ENCODE assay signal across 8 cellular contexts in the genomic region with DNA sequence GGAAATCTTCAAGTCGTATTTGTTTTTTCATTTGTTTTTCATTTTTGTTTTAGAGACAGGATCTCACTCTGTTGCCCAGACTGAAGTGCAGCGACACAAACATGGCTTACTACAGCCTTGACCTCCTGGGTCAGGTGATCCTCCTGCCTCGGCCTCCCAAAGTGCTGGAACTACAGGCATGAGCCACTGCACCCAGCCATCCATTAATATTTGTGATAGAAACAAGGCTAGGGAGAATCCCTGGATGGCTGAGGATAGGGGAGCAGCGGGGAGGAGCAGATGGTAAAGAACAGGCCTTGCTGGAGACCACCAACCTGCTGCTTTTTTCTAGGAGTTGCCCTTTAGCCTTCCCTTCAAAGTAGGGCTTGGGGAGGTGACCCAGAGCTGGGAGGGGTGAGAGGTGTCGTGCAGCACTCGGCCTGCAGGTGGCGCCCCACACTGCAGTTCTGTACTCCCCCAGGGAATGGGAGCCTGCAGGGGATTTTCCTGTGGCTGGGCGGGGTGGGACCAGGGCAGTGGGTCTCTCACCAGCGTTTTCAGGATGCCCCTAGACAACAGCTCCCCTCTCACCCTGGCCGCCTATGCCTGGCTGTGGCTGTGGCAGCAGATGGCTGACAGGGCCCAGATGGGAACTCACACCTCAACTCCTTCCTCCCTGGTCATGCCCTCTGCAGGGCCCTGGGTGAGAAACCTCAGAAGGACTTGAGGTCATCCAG. TPM values are rescaled to one million over a fixed set of nuclear protein-coding genes. Genes with fewer than 3 reads are reported as not detected.
A peak's percentile ranks its signal among the peaks of the same experiment; 100 is the strongest.
DNase-seq lines count a peak whose midpoint lies in the region; ATAC-seq, FAIRE-seq and TF ChIP-seq lines count a peak whose summit lies in the region.

No MANE protein-coding gene starts in this region.

- no peaks in the 10 kb centered on the region for H3K4me1 ChIP-seq in parathyroid adenoma
- peaks cover 0 to 3% (median 0%) of the 10 kb centered on the region in 4 donors for H3K4me1 ChIP-seq in upper lobe of left lung

- TF ChIP-seq POLR2A in upper lobe of left lung (IDR thresholded peaks at IDR 0.05) = no peak

- WGBS in upper lobe of left lung, 2 donors = 27 to 55% methylated on average over 4 to 9 of the region's 10 CpGs

- H3K9me3 ChIP-seq in parathyroid adenoma (ENCODE audit: control insufficient read depth, low read length) (no peaks in the 10 kb centered on the region), upper lobe of left lung (no peaks in the 10 kb centered on the region)

- TF ChIP-seq EP300 in upper lobe of left lung (IDR thresholded peaks at IDR 0.05) = no peak

- DNase-seq in Daoy (ENCODE audit: low read depth) = peak; percentile 62
- DNase-seq in RPMI8226 = peak; percentile 52
- peak; percentile 92 for DNase-seq in activated effector memory CD4-positive, alpha-beta T cell treated with anti-CD3 and anti-CD28 coated beads, Interleukin-2, amount 50 U/mL, for 16 hours
- peak; percentile 52 to 70 for DNase-seq in frontal cortex (ENCODE audit: low spot score in 2 of 2)
- peak; percentile 78 to 96 for DNase-seq in upper lobe of left lung

- peak; percentile 88 for TF ChIP-seq CTCF in parathyroid adenoma (IDR thresholded peaks at IDR 0.05)
- peak; percentile 85 to 94 (median 88) for TF ChIP-seq CTCF in upper lobe of left lung (IDR thresholded peaks at IDR 0.05)

- H3K9ac ChIP-seq in parathyroid adenoma = no peak overlapping the region

- no peak overlapping the region for H2AFZ ChIP-seq in parathyroid adenoma

- H3K27me3 ChIP-seq in parathyroid adenoma (ENCODE audit: control insufficient read depth, insufficient read depth, low read length) (no peaks in the 10 kb centered on the region), upper lobe of left lung (no peaks in the 10 kb centered on the region)

- no peaks in the 10 kb centered on the region for H3K79me2 ChIP-seq in parathyroid adenoma

- H3K4me3 ChIP-seq in parathyroid adenoma (ENCODE audit: low read depth, low read length) = no peak overlapping the region
- H3K4me3 ChIP-seq in upper lobe of left lung = no peak overlapping the region

- peak; percentile 45 for ATAC-seq in HG02981 (IDR thresholded peaks at IDR 0.05; ENCODE audit: unreplicated experiment)
- peak; percentile 82 to 92 for ATAC-seq in upper lobe of left lung (ENCODE audit: low FRiP score in 2 of 2)
- ATAC-seq in GM21723 (IDR thresholded peaks at IDR 0.05; ENCODE audit: unreplicated experiment) = no peak

- H3K27ac ChIP-seq in parathyroid adenoma (no peak overlapping the region), upper lobe of left lung (no peak overlapping the region)

- no peaks in the 10 kb centered on the region for H3K36me3 ChIP-seq in parathyroid adenoma (ENCODE audit: control insufficient read depth, insufficient read depth, low read length)
- H3K36me3 ChIP-seq in upper lobe of left lung = no peaks in the 10 kb centered on the region

- no peak overlapping the region for H3K4me2 ChIP-seq in parathyroid adenoma (ENCODE audit: low read length)

- FAIRE-seq in frontal cortex (lab: Jason Lieb, UNC) = no peak

RNA-seq across cellular contexts. Expression of a gene that starts 12.6 kb away (rescaled TPM):
- total RNA-seq in Daoy (2014; rRNA removed; shearing (Covaris generic)) = 0.21 and 0.40 TPM in 2 replicates
- total RNA-seq in frontal cortex (3.3 TPM), upper lobe of left lung (10 to 100 TPM in 3 of 6 donors, 1 to 10 TPM in 3; 4.7 to 29.3 (median 10.4) TPM)
